18 cellular contexts compared by ENCODE assay signal in genomic region chr7:115359919-115360318, GRCh38.
"Had no signal": no experiment of that assay in that cellular context is flagged by ENCODE, and none has a peak within 500 bp of the region (broad histone marks: within the 10 kb centered on the region; RNA-seq: fewer than 3 reads in every experiment).

No MANE protein-coding gene starts in this region.

- H3K9me3 Mint-ChIP-seq: nephron had no signal

- H3K27me3 ChIP-seq: cardiac muscle cell, esophagus muscularis mucosa, heart right ventricle, right lobe of liver, upper lobe of left lung had no signal

- H3K27ac Mint-ChIP-seq: nephron had no signal

- FAIRE-seq: kidney had no signal

- H3K4me3 ChIP-seq: cardiac muscle cell, esophagus muscularis mucosa, heart right ventricle, prostate gland, right lobe of liver, upper lobe of left lung had no signal

- DNase-seq: activated CD4-positive, alpha-beta T cell treated with anti-CD3 and anti-CD28 coated beads, Interleukin-2, amount 50 U/mL, for 48 hours; activated CD4-positive, CD25-positive, alpha-beta regulatory T cell; activated naive CD4-positive, alpha-beta T cell; activated T-cell treated with anti-CD3 and anti-CD28 coated beads, Interleukin-2, amount 50 U/mL, for 48 hours; aorta; heart right ventricle; kidney; left ventricle myocardium superior; mesenchymal stem cell; occipital lobe; right lobe of liver; stimulated activated CD4-positive, alpha-beta T cell treated with anti-CD3 and anti-CD28 coated beads, Interleukin-12 subunit alpha, Interleukin-12 subunit beta, amount 100 ng/mL, for 4 hours; stimulated activated naive CD4-positive, alpha-beta T cell treated with Interleukin-2 at 50 U/mL for 16 hours; upper lobe of left lung had no signal

- H3K4me1 Mint-ChIP-seq: nephron had no signal

- H3K4me1 ChIP-seq: esophagus muscularis mucosa, heart right ventricle, prostate gland, right lobe of liver, upper lobe of left lung had no signal

- H3K4me3 Mint-ChIP-seq: nephron had no signal

- H3K27ac ChIP-seq: cardiac muscle cell, esophagus muscularis mucosa, heart right ventricle, prostate gland, right lobe of liver, upper lobe of left lung had no signal

- H3K36me3 ChIP-seq: cardiac muscle cell, esophagus muscularis mucosa, heart right ventricle, prostate gland, right lobe of liver, upper lobe of left lung had no signal

- ATAC-seq: heart right ventricle, left ventricle myocardium superior, right lobe of liver had no signal

- H3K9me3 ChIP-seq: esophagus muscularis mucosa, prostate gland, right lobe of liver, upper lobe of left lung had no signal
